In the genomic region with DNA sequence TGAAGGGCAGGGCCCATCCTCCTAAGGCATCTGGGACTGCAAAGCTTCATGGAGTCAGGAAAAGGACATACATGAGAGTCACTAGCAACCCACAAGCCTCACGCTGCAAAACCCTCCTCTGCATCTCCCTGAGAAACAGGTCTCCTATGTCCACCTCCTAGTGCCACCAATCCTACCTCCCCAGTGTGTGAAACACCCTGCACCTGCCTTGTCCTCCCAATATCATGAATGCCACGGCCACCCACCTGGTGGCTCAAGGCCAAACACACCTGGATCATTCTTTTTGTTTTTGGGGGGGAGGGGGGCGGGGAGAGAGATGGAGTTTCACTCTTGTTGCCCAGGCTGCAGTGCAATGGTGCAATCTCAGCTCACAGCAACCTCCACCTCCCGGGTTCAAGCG, we compare ENCODE assay signal across 28 cellular contexts.
DNase-seq lines count a peak whose midpoint lies in the region; ATAC-seq, FAIRE-seq and TF ChIP-seq lines count a peak whose summit lies in the region.
"Had no signal": no experiment of that assay in that cellular context is flagged by ENCODE, and none has a peak within 500 bp of the region (broad histone marks: within the 10 kb centered on the region; RNA-seq: fewer than 3 reads in every experiment).

No MANE protein-coding gene starts in this region.

- no peak overlapping the region for H3K9ac ChIP-seq in HepG2 (ENCODE audit: insufficient read depth, low read depth, low read length)
- H3K9ac ChIP-seq in neuronal stem cell (ENCODE audit: low read depth, low read length, poor library complexity): no peak overlapping the region
- H3K9ac ChIP-seq: parathyroid adenoma had no signal

- H3K4me3 ChIP-seq in HepG2 (replicated peaks in 1 of 3; ENCODE audit: insufficient read depth in 1 of 3, low read depth in 2 of 3, low read length in 3 of 3) (no peak overlapping the region), right lobe of liver (no peak overlapping the region), neuronal stem cell (ENCODE audit: low read length in 2 of 2) (no peak overlapping the region)
- H3K4me3 ChIP-seq: adrenal gland, esophagus squamous epithelium, gastrocnemius medialis, left ventricle myocardium inferior, PC-9, uterus had no signal

- no peak overlapping the region for H3K4me3 Mint-ChIP-seq in WTC11
- H3K4me3 Mint-ChIP-seq in stimulated activated memory B cell treated with anti-CD40 and anti-IgM and Interleukin-4, amounts not matched to agents 10 μg/mL and 1 μg/mL and 100 μg/mL, for 72 hours: no peak overlapping the region
- H3K4me3 Mint-ChIP-seq: natural killer cell treated with Interleukin-12 subunit alpha and Interleukin-12 subunit beta and Interleukin-15 and Interleukin-18, amount 100 ng/mL, for 72 hours had no signal

- POLR2A ChIA-PET in HepG2 (lab: Yijun Ruan, JAX) (no interaction called here), WTC11 (lab: Charles Lee) (interaction anchor here (0.9 kb wide), 1 partner anchor 57 kb away, joined by 4 read pairs; no protein-coding TSS in a partner anchor)

- H3K79me2 ChIP-seq in HepG2 (ENCODE audit: insufficient read depth, low read length): peaks cover 56% of the 10 kb centered on the region

- H3K4me1 ChIP-seq in HepG2 (ENCODE audit: insufficient read depth, low read length) (peaks cover 8% of the 10 kb centered on the region; the same call in 1 of the 2 replicates), right lobe of liver (no peaks in the 10 kb centered on the region), neuronal stem cell (ENCODE audit: control insufficient read depth in 2 of 2, insufficient read depth in 1 of 2, low read depth in 1 of 2, low read length in 2 of 2) (peaks cover 0 to 3% of the 10 kb centered on the region in 2 donors)
- H3K4me1 ChIP-seq: parathyroid adenoma, uterus had no signal

- H2BK12ac ChIP-seq in neuronal stem cell (ENCODE audit: low read length): no peak overlapping the region

- no peak overlapping the region for H2BK5ac ChIP-seq in neuronal stem cell (ENCODE audit: low read length)

- H4K91ac ChIP-seq in neuronal stem cell (ENCODE audit: low read depth, low read length, poor library complexity): no peak overlapping the region

- DNase-seq in HepG2 (ENCODE audit: low spot score): no peak
- DNase-seq in right lobe of liver: no peak
- DNase-seq in NCI-H146 (lab: John Stamatoyannopoulos, UW): peak; percentile 91
- DNase-seq in WTC11 (ENCODE audit: low spot score): no peak
- DNase-seq in neuronal stem cell (ENCODE audit: low spot score): no peak
- DNase-seq in NCI-H187 (lab: John Stamatoyannopoulos, UW): no peak
- no peak for DNase-seq in substantia nigra (lab: John Stamatoyannopoulos, UW)
- DNase-seq: ACHN; activated gamma-delta T cell; adrenal gland; brain microvascular endothelial cell; DMS53; effector memory CD4-positive, alpha-beta T cell; esophagus squamous epithelium; gastrocnemius medialis; hypothalamus; left ventricle myocardium inferior; midbrain; NCI-H1048; NCI-H2171 treated with DMSO at 0.1 percent for 48 hours; PC-9; right cardiac atrium; stimulated activated CD8-positive, alpha-beta memory T cell treated with anti-CD3 and anti-CD28 coated beads, Interleukin-4, amount 100 ng/mL, for 48 hours; T-helper 1 cell; uterus had no signal

- no peak for FAIRE-seq in HepG2 (lab: Jason Lieb, UNC)

- no peak overlapping the region for H3K27ac ChIP-seq in HepG2 (ENCODE audit: extremely low read length, insufficient read depth, low read length)
- no peak overlapping the region for H3K27ac ChIP-seq in right lobe of liver
- no peak overlapping the region for H3K27ac ChIP-seq in neuronal stem cell (replicated peaks; ENCODE audit: low read length)
- no peak overlapping the region for H3K27ac ChIP-seq in substantia nigra (ENCODE audit: low read depth, low read length, poor library complexity, severe bottlenecking)
- H3K27ac ChIP-seq: adrenal gland, brain microvascular endothelial cell, esophagus squamous epithelium, gastrocnemius medialis, left ventricle myocardium inferior, parathyroid adenoma, PC-9, uterus had no signal

- H3K4me1 Mint-ChIP-seq in WTC11: peaks cover 21% of the 10 kb centered on the region
- peaks cover 64% of the 10 kb centered on the region for H3K4me1 Mint-ChIP-seq in stimulated activated memory B cell treated with anti-CD40 and anti-IgM and Interleukin-4, amounts not matched to agents 10 μg/mL and 1 μg/mL and 100 μg/mL, for 72 hours

- BruUV-seq in HepG2 (replicated peaks; lab: Mats Ljungman, UMichigan): no TSS peak

- H2BK15ac ChIP-seq in neuronal stem cell (ENCODE audit: low read length): no peak overlapping the region

- no peak for TF ChIP-seq EP300 in HepG2 (IDR thresholded peaks at IDR 0.05; ENCODE audit: low read depth in 2 of 2, low read length in 2 of 2)
- TF ChIP-seq EP300 in HepG2 (CRISPR knock-in tag; IDR thresholded peaks at IDR 0.05; ENCODE audit: borderline replicate concordance): no peak

- H3K9me3 Mint-ChIP-seq in WTC11: no peaks in the 10 kb centered on the region
- H3K9me3 Mint-ChIP-seq in stimulated activated memory B cell treated with anti-CD40 and anti-IgM and Interleukin-4, amounts not matched to agents 10 μg/mL and 1 μg/mL and 100 μg/mL, for 72 hours: no peaks in the 10 kb centered on the region
- H3K9me3 Mint-ChIP-seq: natural killer cell treated with Interleukin-12 subunit alpha and Interleukin-12 subunit beta and Interleukin-15 and Interleukin-18, amount 100 ng/mL, for 72 hours had no signal

- H3K36me3 Mint-ChIP-seq in WTC11: peaks cover 51% of the 10 kb centered on the region
- H3K36me3 Mint-ChIP-seq in stimulated activated memory B cell treated with anti-CD40 and anti-IgM and Interleukin-4, amounts not matched to agents 10 μg/mL and 1 μg/mL and 100 μg/mL, for 72 hours: peaks cover 36% of the 10 kb centered on the region
- H3K36me3 Mint-ChIP-seq: natural killer cell treated with Interleukin-12 subunit alpha and Interleukin-12 subunit beta and Interleukin-15 and Interleukin-18, amount 100 ng/mL, for 72 hours had no signal

- 98% methylated on average over 5 of the region's 5 CpGs for WGBS in HepG2 (ENCODE audit: low lambda C conversion rate)
- WGBS in right lobe of liver (ENCODE audit: insufficient coverage, low coverage, low lambda C conversion rate, missing lambda C conversion rate): no CpG with 5 or more reads among the region's 5 CpGs
- WGBS in neuronal stem cell (ENCODE audit: extremely low coverage in 2 of 2, insufficient read length in 2 of 2, insufficient replicate concordance in 1 of 2), 2 donors: no CpG with 5 or more reads among the region's 5 CpGs

- CTCF ChIA-PET in HepG2 (lab: Yijun Ruan, JAX; ENCODE audit: low intra/inter-chr PET ratio, low total read pairs): no interaction called here
- CTCF ChIA-PET in WTC11 (lab: Charles Lee): interaction anchor here (5.2 kb wide), 1 partner anchor 118 kb away, joined by 24 read pairs; no protein-coding TSS in a partner anchor

- in situ Hi-C loops in HepG2 (cut with HindIII; ENCODE audit: extremely low pct_ligation_motif_present, low pct_unique_long_range_greater_than_20kb): no loop called here

- no peak overlapping the region for H2AK5ac ChIP-seq in neuronal stem cell (ENCODE audit: low read depth, low read length)

- no peak overlapping the region for H3K18ac ChIP-seq in neuronal stem cell (ENCODE audit: low read length)

- intact Hi-C loops in HepG2 (cut with micrococcal nuclease; ENCODE audit: unreplicated experiment): no loop called here
- intact Hi-C loops in right lobe of liver (cut with DNase I): no loop called here

- TF ChIP-seq POLR2A in HepG2 (IDR thresholded peaks at IDR 0.05; ENCODE audit: insufficient read depth in 1 of 2, low read depth in 2 of 2, low read length in 2 of 2) (no peak), right lobe of liver (IDR thresholded peaks at IDR 0.05) (no peak)

- no peaks in the 10 kb centered on the region for H3K9me3 ChIP-seq in HepG2 (ENCODE audit: low read length)
- no peaks in the 10 kb centered on the region for H3K9me3 ChIP-seq in right lobe of liver
- no peaks in the 10 kb centered on the region for H3K9me3 ChIP-seq in neuronal stem cell (replicated peaks in 1 of 2; ENCODE audit: control insufficient read depth in 2 of 2, insufficient read depth in 1 of 2, low read depth in 1 of 2, low read length in 2 of 2)
- H3K9me3 ChIP-seq: adrenal gland, esophagus squamous epithelium, gastrocnemius medialis, left ventricle myocardium inferior, uterus had no signal

- H3K27ac Mint-ChIP-seq in WTC11: peak overlapping the region; percentile 93
- H3K27ac Mint-ChIP-seq in stimulated activated memory B cell treated with anti-CD40 and anti-IgM and Interleukin-4, amounts not matched to agents 10 μg/mL and 1 μg/mL and 100 μg/mL, for 72 hours: peak overlapping the region; percentile 7

- no peak for TF ChIP-seq RAD21 in HepG2 (CRISPR knock-in tag; IDR thresholded peaks at IDR 0.05)

- ATAC-seq in HepG2: 0 out of 3 replicates have a peak, but pooled peaks have one; percentile 7
- no peak for ATAC-seq in right lobe of liver
- ATAC-seq in WTC11: no peak
- ATAC-seq in stimulated activated memory B cell treated with anti-CD40 and anti-IgM and Interleukin-4, amounts not matched to agents 10 μg/mL and 1 μg/mL and 100 μg/mL, for 72 hours: no peak
- ATAC-seq: gastrocnemius medialis; natural killer cell treated with Interleukin-12 subunit alpha and Interleukin-12 subunit beta and Interleukin-15 and Interleukin-18, amount 100 ng/mL, for 72 hours; right cardiac atrium had no signal

- H3K27me3 Mint-ChIP-seq in WTC11 (ENCODE audit: low read depth): no peaks in the 10 kb centered on the region
- no peaks in the 10 kb centered on the region for H3K27me3 Mint-ChIP-seq in stimulated activated memory B cell treated with anti-CD40 and anti-IgM and Interleukin-4, amounts not matched to agents 10 μg/mL and 1 μg/mL and 100 μg/mL, for 72 hours
- H3K27me3 Mint-ChIP-seq: natural killer cell treated with Interleukin-12 subunit alpha and Interleukin-12 subunit beta and Interleukin-15 and Interleukin-18, amount 100 ng/mL, for 72 hours had no signal

- H2AFZ ChIP-seq in HepG2 (ENCODE audit: low read length) (no peak overlapping the region), neuronal stem cell (ENCODE audit: low read length) (no peak overlapping the region)
- H2AFZ ChIP-seq: parathyroid adenoma, PC-9 had no signal

- H4K8ac ChIP-seq in neuronal stem cell (ENCODE audit: low read depth, low read length): no peak overlapping the region

- H3K36me3 ChIP-seq in HepG2 (replicated peaks in 1 of 2; ENCODE audit: control insufficient read depth in 1 of 2, insufficient read depth in 2 of 2, low read length in 2 of 2) (peaks cover 64 to 85% of the 10 kb centered on the region in 2 experiments), right lobe of liver (peaks cover 0 to 16% (median 2%) of the 10 kb centered on the region in 4 donors), neuronal stem cell (replicated peaks in 1 of 2; ENCODE audit: control insufficient read depth in 2 of 2, insufficient read depth in 2 of 2, low read length in 2 of 2) (peaks cover 35 to 93% of the 10 kb centered on the region in 2 donors)
- H3K36me3 ChIP-seq: uterus had no signal

- H3K27me3 ChIP-seq in HepG2 (ENCODE audit: control insufficient read depth in 1 of 2, insufficient read depth in 2 of 2, low read length in 2 of 2) (no peaks in the 10 kb centered on the region), right lobe of liver (no peaks in the 10 kb centered on the region), neuronal stem cell (ENCODE audit: control insufficient read depth in 3 of 3, insufficient read depth in 3 of 3, low read depth in 1 of 3, low read length in 3 of 3) (no peaks in the 10 kb centered on the region)
- H3K27me3 ChIP-seq: adrenal gland, brain microvascular endothelial cell, esophagus squamous epithelium, gastrocnemius medialis, uterus had no signal

- H3K4ac ChIP-seq in neuronal stem cell (ENCODE audit: low read length): no peak overlapping the region

- no peak overlapping the region for H2BK120ac ChIP-seq in neuronal stem cell (ENCODE audit: low read depth, low read length)

- H3K23ac ChIP-seq in neuronal stem cell (ENCODE audit: low read depth, low read length, poor library complexity): no peak overlapping the region

- no peak for TF ChIP-seq CTCF in HepG2 (CRISPR knock-in tag; IDR thresholded peaks at IDR 0.05)
- no peak for TF ChIP-seq CTCF in right lobe of liver (IDR thresholded peaks at IDR 0.05)
- TF ChIP-seq CTCF in WTC11 (IDR thresholded peaks at IDR 0.05): no peak

- H4K20me1 ChIP-seq in HepG2 (ENCODE audit: insufficient read depth, low read length): peaks cover 48% of the 10 kb centered on the region

- H3K4me2 ChIP-seq in HepG2 (ENCODE audit: low read depth, low read length) (no peak overlapping the region), neuronal stem cell (ENCODE audit: insufficient read depth, low read length, poor library complexity, severe bottlenecking) (no peak overlapping the region)
- H3K4me2 ChIP-seq: PC-9 had no signal

- peaks cover 5% of the 10 kb centered on the region for H3K79me1 ChIP-seq in neuronal stem cell (ENCODE audit: low read depth, low read length)

- H3K14ac ChIP-seq in neuronal stem cell (ENCODE audit: low read length): no peak overlapping the region
